ENCODE assay signal across 23 cellular contexts in the genomic region with DNA sequence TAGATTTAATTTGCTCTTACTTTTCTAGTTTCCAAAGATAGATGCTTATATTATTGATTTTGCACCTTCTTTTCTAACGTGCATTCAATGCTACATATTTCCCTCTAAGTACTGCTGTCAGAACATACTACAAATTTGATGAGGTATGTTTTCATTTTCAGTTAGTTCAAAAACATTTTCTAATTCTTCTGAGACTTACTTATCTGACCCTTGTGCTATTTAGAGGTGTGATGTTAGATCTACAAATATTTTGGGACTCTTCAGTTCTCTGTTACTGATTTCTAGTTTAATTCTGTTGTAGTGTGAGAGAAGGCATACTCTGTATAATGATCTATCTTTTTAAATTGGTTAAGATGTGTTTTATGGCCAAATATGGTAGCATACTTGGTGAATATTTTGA.
"Had no signal": no experiment of that assay in that cellular context is flagged by ENCODE, and none has a peak within 500 bp of the region (broad histone marks: within the 10 kb centered on the region; RNA-seq: fewer than 3 reads in every experiment).

No MANE protein-coding gene starts in this region.

- ATAC-seq: esophagus mucosa, gastrocnemius medialis, left ventricle myocardium superior, lower lobe of right lung, natural killer cell, sciatic nerve had no signal

- H3K27me3 Mint-ChIP-seq: type B pancreatic cell had no signal

- H3K27ac Mint-ChIP-seq: endodermal cell, natural killer cell, type B pancreatic cell had no signal

- H3K36me3 Mint-ChIP-seq: natural killer cell had no signal

- DNase-seq: effector CD8-positive, alpha-beta T cell; endodermal cell; foreskin fibroblast; gastrocnemius medialis; head of caudate nucleus; left ventricle myocardium superior; lower lobe of right lung; natural killer cell; stimulated activated CD4-positive, alpha-beta T cell treated with anti-CD3 and anti-CD28 coated beads, Interleukin-12 subunit alpha, Interleukin-12 subunit beta, amount 100 ng/mL, for 4 hours; stimulated activated CD4-positive, alpha-beta T cell treated with anti-CD3 and anti-CD28 coated beads, Interleukin-1b, Interleukin-23, amount 100 ng/mL, for 48 hours; stimulated activated CD4-positive, alpha-beta T cell treated with anti-CD3 and anti-CD28 coated beads, Interleukin-4, amount 100 ng/mL, for 1 hour; stimulated activated CD8-positive, alpha-beta memory T cell treated with anti-CD3 and anti-CD28 coated beads, Interleukin-4, amount 100 ng/mL, for 48 hours; stimulated activated naive CD4-positive, alpha-beta T cell treated with Interleukin-2 at 50 U/mL for 16 hours; substantia nigra; testis; tibial artery had no signal

- H3K27ac ChIP-seq: epithelial cell of prostate, gastrocnemius medialis, lower lobe of right lung, prostate gland, right atrium auricular region, testis, tibial artery had no signal

- H3K27me3 ChIP-seq: gastrocnemius medialis, right atrium auricular region, testis, tibial artery had no signal

- H3K4me3 ChIP-seq: gastrocnemius medialis, lower lobe of right lung, prostate gland, right atrium auricular region, smooth muscle cell, testis, tibial artery had no signal

- H3K9me3 Mint-ChIP-seq: natural killer cell had no signal

- H3K4me3 Mint-ChIP-seq: endodermal cell, natural killer cell, type B pancreatic cell had no signal
